ENCODE assay signal across 1 cellular context in genomic region chr1:222712253-222713090, GRCh38.
TF ChIP-seq lines count a peak whose summit lies in the region.

TSS of gene AIDA (minus strand) at chr1:222712491. CDS start at chr1:222712317, 174 bp downstream.
TSS of gene BROX (plus strand) at chr1:222712564. CDS start at chr1:222715700, 3,136 bp downstream.

TF ChIP-seq in K562, 482 proteins besides CTCF, POLR2A, EP300 and RAD21 (continued from another document and continues in another):
- TF ChIP-seq ZNF318 (IDR thresholded peaks at IDR 0.05; ENCODE audit: borderline replicate concordance in 1 of 2, low read depth in 1 of 2) (no peak), ZNF436 (CRISPR knock-in tag; IDR thresholded peaks at IDR 0.05) (no peak), TRIM25 (IDR thresholded peaks at IDR 0.05; ENCODE audit: borderline replicate concordance) (no peak; the same call in 1 of the 2 replicates), LARP7 (IDR thresholded peaks at IDR 0.05) (no peak), PHB (CRISPR knock-in tag; IDR thresholded peaks at IDR 0.05) (no peak), BHLHE40 (IDR thresholded peaks at IDR 0.05; ENCODE audit: low read length) (peak; percentile 98), POLR3G (IDR thresholded peaks at IDR 0.05; ENCODE audit: extremely low read depth, insufficient read length, insufficient replicate concordance) (no peak), RBM39 (optimal IDR thresholded peaks at IDR 0.05; ENCODE audit: low read depth, low read length) (no peak), POLR2AphosphoS2 (IDR thresholded peaks at IDR 0.05; ENCODE audit: low read length) (no peak), SFPQ (IDR thresholded peaks at IDR 0.05; ENCODE audit: low read depth, low read length) (no peak), GTF3C2 (IDR thresholded peaks at IDR 0.05; ENCODE audit: borderline replicate concordance, extremely low read depth, insufficient read length) (no peak), ADNP (tag; IDR thresholded peaks at IDR 0.05) (no peak), PRMT5 (CRISPR knock-in tag; IDR thresholded peaks at IDR 0.05) (no peak), POLR2B (IDR thresholded peaks at IDR 0.05; ENCODE audit: low read depth, partially characterized antibody) (peak; percentile 15), VEZF1 (CRISPR knock-in tag; IDR thresholded peaks at IDR 0.05) (peak; percentile 48; the same call in 1 of the 2 replicates), MAZ (CRISPR knock-in tag; conservative IDR thresholded peaks at IDR 0.05 in 1 of 2, IDR thresholded peaks at IDR 0.05 in 1 of 2) (peak in 1 of 2 experiments; percentile 69; a peak in 3 of 4 replicates), HIVEP1 (CRISPR knock-in tag; IDR thresholded peaks at IDR 0.05) (peak; percentile 63; the same call in 1 of the 2 replicates), HMG20A (CRISPR knock-in tag; conservative IDR thresholded peaks at IDR 0.05) (no peak), SNIP1 (IDR thresholded peaks at IDR 0.05; ENCODE audit: low read depth) (no peak), ZNF143 (CRISPR knock-in tag; IDR thresholded peaks at IDR 0.05) (no peak), DDX20 (tag; IDR thresholded peaks at IDR 0.05; ENCODE audit: low read depth) (no peak), SMAD1 (IDR thresholded peaks at IDR 0.05; ENCODE audit: low read depth, low read length, partially characterized antibody) (no peak), THRB (CRISPR knock-in tag; conservative IDR thresholded peaks at IDR 0.05) (0 out of 2 replicates have a peak, but pooled peaks have one; percentile 33), THAP7 (CRISPR knock-in tag; IDR thresholded peaks at IDR 0.05) (no peak), ZNF197 (CRISPR knock-in tag; IDR thresholded peaks at IDR 0.05; ENCODE audit: low read depth) (peak; percentile 96; the same call in 1 of the 2 replicates), CREM (IDR thresholded peaks at IDR 0.05; ENCODE audit: low read depth) (peak; percentile 56; the same call in 1 of the 2 replicates), GATAD2B (IDR thresholded peaks at IDR 0.05; ENCODE audit: borderline replicate concordance) (no peak), CREB3 (tag; conservative IDR thresholded peaks at IDR 0.05; ENCODE audit: low read depth) (peak; percentile 91), ZNF124 (CRISPR knock-in tag; IDR thresholded peaks at IDR 0.05) (no peak), ZNF224 (CRISPR knock-in tag; IDR thresholded peaks at IDR 0.05) (no peak), GTF2F1 (IDR thresholded peaks at IDR 0.05; ENCODE audit: low read depth, low read length) (no peak), NR0B1 (IDR thresholded peaks at IDR 0.05; ENCODE audit: partially characterized antibody) (no peak)
